ENCODE assay signal across 2 cellular contexts in the genomic region with DNA sequence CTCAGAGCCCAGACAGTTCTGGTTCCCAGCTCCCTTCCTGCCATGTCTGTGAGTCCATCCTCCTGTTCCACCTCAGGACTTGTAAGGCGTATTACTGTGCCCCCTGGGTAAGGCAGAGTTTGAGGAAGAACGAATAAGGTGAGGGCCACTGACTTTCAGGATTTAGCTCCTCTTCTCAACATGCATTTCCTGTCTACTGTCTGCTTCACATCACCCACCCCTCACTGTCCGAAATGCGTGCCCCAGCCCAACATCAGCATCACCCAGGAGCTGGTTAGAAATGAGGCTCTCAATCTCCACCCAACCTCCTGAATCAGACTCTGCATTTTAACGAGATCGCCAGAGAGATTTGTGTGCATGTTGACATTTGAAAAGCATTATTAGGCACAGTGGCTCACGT.
TF ChIP-seq lines count a peak whose summit lies in the region.

No MANE protein-coding gene starts in this region.

TF ChIP-seq in IMR-90, 13 proteins besides CTCF, POLR2A, EP300 and RAD21:
- TF ChIP-seq USF2 (IDR thresholded peaks at IDR 0.05; ENCODE audit: low read depth, low read length) (no peak), MAFK (IDR thresholded peaks at IDR 0.05; ENCODE audit: low read depth, low read length) (no peak), FOS (IDR thresholded peaks at IDR 0.05; ENCODE audit: low read depth, low read length) (no peak), CHD1 (IDR thresholded peaks at IDR 0.05; ENCODE audit: low read depth, low read length) (no peak), MXI1 (IDR thresholded peaks at IDR 0.05; ENCODE audit: borderline replicate concordance, low read depth, low read length) (no peak), CEBPB (IDR thresholded peaks at IDR 0.05; ENCODE audit: low read depth, low read length) (no peak), SMC3 (IDR thresholded peaks at IDR 0.05; ENCODE audit: low read depth, low read length) (no peak), MAZ (IDR thresholded peaks at IDR 0.05; ENCODE audit: borderline replicate concordance, low read depth, low read length) (no peak), NFE2L2 (IDR thresholded peaks at IDR 0.05; ENCODE audit: low read depth, low read length) (no peak), RCOR1 (IDR thresholded peaks at IDR 0.05; ENCODE audit: insufficient replicate concordance, low read length) (no peak), BHLHE40 (IDR thresholded peaks at IDR 0.05; ENCODE audit: low read depth, low read length) (no peak), ELK1 (IDR thresholded peaks at IDR 0.05; ENCODE audit: borderline replicate concordance, low read depth, low read length) (no peak), RFX5 (IDR thresholded peaks at IDR 0.05; ENCODE audit: low read depth, low read length) (no peak)

TF ChIP-seq in H1, 55 proteins besides CTCF, POLR2A, EP300 and RAD21:
- TF ChIP-seq CBX5 (IDR thresholded peaks at IDR 0.05; ENCODE audit: low read depth, low read length), result no peak
- no peak for TF ChIP-seq HDAC6 (IDR thresholded peaks at IDR 0.05; ENCODE audit: low read depth, low read length)
- no peak for TF ChIP-seq ATF3 (IDR thresholded peaks at IDR 0.05; ENCODE audit: insufficient read depth, low read depth, low read length)
- TF ChIP-seq HDAC2 (IDR thresholded peaks at IDR 0.05; ENCODE audit: borderline replicate concordance in 1 of 2, low read depth in 2 of 2, low read length in 2 of 2), result no peak
- no peak for TF ChIP-seq USF2 (IDR thresholded peaks at IDR 0.05; ENCODE audit: low read length)
- TF ChIP-seq NRF1 (IDR thresholded peaks at IDR 0.05; ENCODE audit: low read depth, low read length), result no peak
- no peak for TF ChIP-seq RFX5 (IDR thresholded peaks at IDR 0.05; ENCODE audit: borderline replicate concordance, low read depth, low read length)
